10 cellular contexts compared by ENCODE assay signal in genomic region chr1:180778782-180779398, GRCh38.
DNase-seq lines count a peak whose midpoint lies in the region; ATAC-seq and TF ChIP-seq lines count a peak whose summit lies in the region.
"Had no signal": no experiment of that assay in that cellular context is flagged by ENCODE, and none has a peak within 500 bp of the region (broad histone marks: within the 10 kb centered on the region; RNA-seq: fewer than 3 reads in every experiment).

No MANE protein-coding gene starts in this region.

- TF ChIP-seq CTCF in HFF-Myc (IDR thresholded peaks at IDR 0.05; ENCODE audit: low read depth, low read length, missing control alignments) (peak; percentile 36), gastroesophageal sphincter (IDR thresholded peaks at IDR 0.05) (no peak)

- H3K27me3 ChIP-seq in gastroesophageal sphincter: no peaks in the 10 kb centered on the region

- WGBS in gastroesophageal sphincter (ENCODE audit: low coverage in 1 of 2), 2 donors: 79 to 86% methylated on average over 1 of the region's 1 CpG

- no peak overlapping the region for H3K27ac ChIP-seq in gastroesophageal sphincter

- no peaks in the 10 kb centered on the region for H3K9me3 Mint-ChIP-seq in immature natural killer cell
- H3K9me3 Mint-ChIP-seq: activated T-helper 2 cell treated with anti-CD3 and anti-CD28 coated beads, Interferon-gamma antibody, Interleukin-2, Interleukin-4, amounts not matched to agents 10 μg/mL and 5 μg/mL and 100 μg/mL, durations not matched to agents 14 hours and 24 hours and 36 hours had no signal

- DNase-seq in ELR (ENCODE audit: low read depth) (peak; percentile 25), HFF-Myc (ENCODE audit: extremely low read depth, low read depth) (no peak), SW480 (ENCODE audit: low spot score) (peak; percentile 21), left lobe of liver (ENCODE audit: low spot score) (no peak), AG08395 (ENCODE audit: low spot score) (no peak), immature natural killer cell (no peak), T-helper 9 cell (no peak)
- DNase-seq: NCI-H187 had no signal

- peaks cover 7 to 30% of the 10 kb centered on the region in 2 donors for H3K4me1 Mint-ChIP-seq in immature natural killer cell

- H3K4me3 ChIP-seq in HFF-Myc (replicated peaks; ENCODE audit: low read depth, low read length) (no peak overlapping the region), gastroesophageal sphincter (no peak overlapping the region)

- no peak for TF ChIP-seq POLR2A in gastroesophageal sphincter (IDR thresholded peaks at IDR 0.05)

- H3K27ac Mint-ChIP-seq in immature natural killer cell: peak overlapping the region in 1 of 6 donors; percentile 64
- H3K27ac Mint-ChIP-seq: activated T-helper 2 cell treated with anti-CD3 and anti-CD28 coated beads, Interferon-gamma antibody, Interleukin-2, Interleukin-4, amounts not matched to agents 10 μg/mL and 5 μg/mL and 100 μg/mL, durations not matched to agents 14 hours and 24 hours and 36 hours had no signal

- ATAC-seq in left lobe of liver (peak; percentile 89), gastroesophageal sphincter (no peak)

- H3K27me3 Mint-ChIP-seq in immature natural killer cell (ENCODE audit: low read depth in 3 of 3): peaks cover 0 to 1% (median 0%) of the 10 kb centered on the region in 3 donors

- peaks cover 0 to 1% (median 0%) of the 10 kb centered on the region in 3 donors for H3K36me3 Mint-ChIP-seq in immature natural killer cell

- no peaks in the 10 kb centered on the region for H3K9me3 ChIP-seq in gastroesophageal sphincter

- H3K36me3 ChIP-seq in gastroesophageal sphincter: no peaks in the 10 kb centered on the region

- no peak for TF ChIP-seq EP300 in gastroesophageal sphincter (IDR thresholded peaks at IDR 0.05)

- H3K4me1 ChIP-seq in gastroesophageal sphincter: peaks cover 0 to 5% (median 0%) of the 10 kb centered on the region in 3 donors

- H3K4me3 Mint-ChIP-seq in immature natural killer cell: no peak overlapping the region

Comparison
In these comparisons a context has a peak if more than half of its experiments do, and no peak if none do; other contexts are left out.
1. DNase-seq: peak in ELR (single experiment) and SW480 (single experiment); none in HFF-Myc (single experiment), left lobe of liver (single experiment), AG08395 (single experiment), immature natural killer cell (0 of 3) and T-helper 9 cell (single experiment).